Comparison of ENCODE assay signal across 20 cellular contexts in the genomic region with DNA sequence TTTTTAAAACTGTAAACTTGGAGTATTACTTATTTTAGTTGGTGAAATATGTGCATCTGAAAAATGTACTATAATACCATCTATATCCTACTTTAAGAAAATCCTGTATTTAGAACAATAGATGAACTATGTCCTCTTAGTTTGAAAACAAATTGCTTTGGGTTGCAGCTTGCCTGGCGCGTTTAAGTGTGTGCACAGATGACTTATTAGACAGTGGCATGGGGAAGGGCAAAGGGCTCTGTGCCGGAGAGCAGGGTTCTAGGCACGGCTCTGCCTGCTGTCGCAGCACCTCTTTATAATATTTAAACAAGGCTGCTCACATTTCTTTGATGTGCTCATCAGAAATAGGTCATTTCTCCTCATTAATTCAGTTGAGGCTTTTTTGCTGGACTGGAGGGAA. TPM values are rescaled to one million over a fixed set of nuclear protein-coding genes. Genes with fewer than 3 reads are reported as not detected.
DNase-seq lines count a peak whose midpoint lies in the region; ATAC-seq and TF ChIP-seq lines count a peak whose summit lies in the region.
"Had no signal": no experiment of that assay in that cellular context is flagged by ENCODE, and none has a peak within 500 bp of the region (broad histone marks: within the 10 kb centered on the region; RNA-seq: fewer than 3 reads in every experiment).

No MANE protein-coding gene starts in this region.

- H3K4me3 Mint-ChIP-seq in naive B cell: peak overlapping the region in 5 of 8 donors; percentile 13 to 61 (median 53)
- no peak overlapping the region for H3K4me3 Mint-ChIP-seq in type B pancreatic cell
- H3K4me3 Mint-ChIP-seq in chondrocyte (ENCODE audit: unreplicated experiment): no peak overlapping the region
- no peak overlapping the region for H3K4me3 Mint-ChIP-seq in CD4-positive, alpha-beta memory T cell
- H3K4me3 Mint-ChIP-seq: activated CD4-positive, alpha-beta memory T cell treated with anti-CD3 and anti-CD28 coated beads for 36 hours; activated naive CD8-positive, alpha-beta T cell treated with anti-CD3 and anti-CD28 coated beads, Interleukin-2, amount 10 ng/mL, durations not matched to agents 7 days and 5 days; neural progenitor cell; T-cell had no signal

- H3K9me2 ChIP-seq in Loucy (replicated peaks; ENCODE audit: low read depth, low read length): no peaks in the 10 kb centered on the region

- no peaks in the 10 kb centered on the region for H3K36me3 ChIP-seq in Loucy (ENCODE audit: insufficient read depth, low read length)
- peaks cover 0 to 15% (median 0%) of the 10 kb centered on the region in 3 donors for H3K36me3 ChIP-seq in tibial artery
- H3K36me3 ChIP-seq in CD4-positive, alpha-beta memory T cell (ENCODE audit: insufficient read depth, low read length): no peaks in the 10 kb centered on the region
- H3K36me3 ChIP-seq: neural progenitor cell had no signal

- no peak for ATAC-seq in naive B cell (ENCODE audit: low read depth in 2 of 2)
- ATAC-seq: activated CD4-positive, CD25-positive, alpha-beta regulatory T cell treated with anti-CD3 and anti-CD28 coated beads, Interleukin-2, amount 50 U/mL, for 24 hours; right cardiac atrium; T-cell had no signal

- H3K9me3 Mint-ChIP-seq in naive B cell: peaks cover 0 to 12% (median 2%) of the 10 kb centered on the region in 7 donors
- no peaks in the 10 kb centered on the region for H3K9me3 Mint-ChIP-seq in type B pancreatic cell
- H3K9me3 Mint-ChIP-seq in chondrocyte (ENCODE audit: low read depth): no peaks in the 10 kb centered on the region
- H3K9me3 Mint-ChIP-seq in CD4-positive, alpha-beta memory T cell: no peaks in the 10 kb centered on the region
- H3K9me3 Mint-ChIP-seq: activated CD4-positive, alpha-beta memory T cell treated with anti-CD3 and anti-CD28 coated beads for 36 hours; activated naive CD8-positive, alpha-beta T cell treated with anti-CD3 and anti-CD28 coated beads, Interleukin-2, amount 10 ng/mL, durations not matched to agents 7 days and 5 days; neural progenitor cell; T-cell had no signal

- no peak overlapping the region for H3K4me3 ChIP-seq in Loucy (ENCODE audit: low read length, poor library complexity, severe bottlenecking)
- no peak overlapping the region for H3K4me3 ChIP-seq in tibial artery
- H3K4me3 ChIP-seq in CD4-positive, alpha-beta memory T cell (ENCODE audit: low read length in 2 of 2): no peak overlapping the region
- H3K4me3 ChIP-seq: neural progenitor cell had no signal

- H3K27ac Mint-ChIP-seq in naive B cell: peak overlapping the region in 4 of 6 donors; percentile 57 to 88 (median 68)
- no peak overlapping the region for H3K27ac Mint-ChIP-seq in type B pancreatic cell
- no peak overlapping the region for H3K27ac Mint-ChIP-seq in chondrocyte (ENCODE audit: unreplicated experiment)
- no peak overlapping the region for H3K27ac Mint-ChIP-seq in CD4-positive, alpha-beta memory T cell
- H3K27ac Mint-ChIP-seq: activated CD4-positive, alpha-beta memory T cell treated with anti-CD3 and anti-CD28 coated beads for 36 hours; activated naive CD8-positive, alpha-beta T cell treated with anti-CD3 and anti-CD28 coated beads, Interleukin-2, amount 10 ng/mL, durations not matched to agents 7 days and 5 days; neural progenitor cell; T-cell had no signal

- peak; percentile 50 for DNase-seq in Ammon's horn (ENCODE audit: low spot score)
- peak; percentile 72 for DNase-seq in globus pallidus (ENCODE audit: low spot score)
- DNase-seq in naive B cell: no peak
- DNase-seq in type B pancreatic cell (ENCODE audit: extremely low spot score, unreplicated experiment): no peak
- no peak for DNase-seq in tibial artery
- DNase-seq in chondrocyte (ENCODE audit: low spot score): no peak
- DNase-seq in CD4-positive, alpha-beta memory T cell: no peak
- DNase-seq: activated CD4-positive, alpha-beta memory T cell treated with anti-CD3 and anti-CD28 coated beads for 36 hours; activated effector memory CD4-positive, alpha-beta T cell treated with anti-CD3 and anti-CD28 coated beads, Interleukin-2, amount 50 U/mL, for 16 hours; activated naive CD8-positive, alpha-beta T cell treated with anti-CD3 and anti-CD28 coated beads, Interleukin-2, amount 10 ng/mL, durations not matched to agents 7 days and 5 days; GOT3; NCI-H1105 treated with DMSO at 0.1 percent for 48 hours; NCI-H1930; NCI-H524 treated with DMSO at 0.1 percent for 48 hours; right cardiac atrium; stimulated activated CD4-positive, alpha-beta T cell treated with anti-CD3 and anti-CD28 coated beads, Interleukin-2, amount 100 ng/mL, for 48 hours; T-cell had no signal

- H3K4me1 Mint-ChIP-seq in naive B cell (peaks cover 49 to 90% (median 62%) of the 10 kb centered on the region in 3 donors), type B pancreatic cell (ENCODE audit: unreplicated experiment) (no peaks in the 10 kb centered on the region), chondrocyte (ENCODE audit: low read depth) (peaks cover 12% of the 10 kb centered on the region)
- peaks cover 5 to 16% (median 8%) of the 10 kb centered on the region in 4 donors for H3K4me1 Mint-ChIP-seq in CD4-positive, alpha-beta memory T cell
- H3K4me1 Mint-ChIP-seq: neural progenitor cell had no signal

- H3K27me3 ChIP-seq in Loucy (ENCODE audit: insufficient read depth, low read length, poor library complexity, severe bottlenecking): no peaks in the 10 kb centered on the region
- no peaks in the 10 kb centered on the region for H3K27me3 ChIP-seq in tibial artery
- no peaks in the 10 kb centered on the region for H3K27me3 ChIP-seq in CD4-positive, alpha-beta memory T cell (ENCODE audit: insufficient read depth, low read length)
- H3K27me3 ChIP-seq: neural progenitor cell had no signal

- intact Hi-C loops in tibial artery (cut with DNase I; ENCODE audit: low total_unique reads): no loop called here
- intact Hi-C loops in CD4-positive, alpha-beta memory T cell (cut with micrococcal nuclease): no loop called here

- H3K36me3 Mint-ChIP-seq in naive B cell (peaks cover 5 to 25% of the 10 kb centered on the region in 2 donors), type B pancreatic cell (peaks cover 13% of the 10 kb centered on the region), chondrocyte (ENCODE audit: low read depth) (peaks cover 6% of the 10 kb centered on the region)
- H3K36me3 Mint-ChIP-seq in CD4-positive, alpha-beta memory T cell: peaks cover 14 to 16% of the 10 kb centered on the region in 2 donors
- H3K36me3 Mint-ChIP-seq: neural progenitor cell had no signal

- no peak overlapping the region for H2AFZ ChIP-seq in Loucy (ENCODE audit: low read length)
- H2AFZ ChIP-seq: neural progenitor cell had no signal

- H3K4me1 ChIP-seq in Loucy (ENCODE audit: insufficient read depth, low read length, poor library complexity, severe bottlenecking): peaks cover 44% of the 10 kb centered on the region
- no peaks in the 10 kb centered on the region for H3K4me1 ChIP-seq in tibial artery
- no peaks in the 10 kb centered on the region for H3K4me1 ChIP-seq in CD4-positive, alpha-beta memory T cell (ENCODE audit: insufficient read depth, low read length)
- H3K4me1 ChIP-seq: neural progenitor cell had no signal

- H3K9ac ChIP-seq in Loucy (ENCODE audit: low read depth, low read length, poor library complexity, severe bottlenecking): peak overlapping the region; percentile 5
- H3K9ac ChIP-seq: neural progenitor cell had no signal

- H3K9me3 ChIP-seq in Loucy (ENCODE audit: insufficient read depth, low read depth, low read length) (no peaks in the 10 kb centered on the region), tibial artery (no peaks in the 10 kb centered on the region)
- H3K9me3 ChIP-seq in CD4-positive, alpha-beta memory T cell (ENCODE audit: control insufficient read depth in 1 of 2, low read length in 2 of 2): no peaks in the 10 kb centered on the region

- CTCF ChIA-PET in CD4-positive, alpha-beta memory T cell (lab: Charles Lee; ENCODE audit: partially characterized antibody): interaction anchor here (1.8 kb wide), 1 partner anchor 37 kb away, joined by 5 read pairs; the partner anchor contains the start of genes HTD2 and RPP14

- H3K27me3 Mint-ChIP-seq in naive B cell (no peaks in the 10 kb centered on the region), type B pancreatic cell (no peaks in the 10 kb centered on the region), chondrocyte (ENCODE audit: low read depth) (no peaks in the 10 kb centered on the region)
- H3K27me3 Mint-ChIP-seq in CD4-positive, alpha-beta memory T cell: no peaks in the 10 kb centered on the region
- H3K27me3 Mint-ChIP-seq: activated CD4-positive, alpha-beta memory T cell treated with anti-CD3 and anti-CD28 coated beads for 36 hours; activated naive CD8-positive, alpha-beta T cell treated with anti-CD3 and anti-CD28 coated beads, Interleukin-2, amount 10 ng/mL, durations not matched to agents 7 days and 5 days; T-cell had no signal

- POLR2A ChIA-PET in CD4-positive, alpha-beta memory T cell (lab: Charles Lee; ENCODE audit: partially characterized antibody): no interaction called here

- H3K27ac ChIP-seq in tibial artery: no peak overlapping the region
- H3K27ac ChIP-seq in CD4-positive, alpha-beta memory T cell (ENCODE audit: low read depth, low read length): no peak overlapping the region
- H3K27ac ChIP-seq: neural progenitor cell had no signal

- H3F3A ChIP-seq in Loucy (ENCODE audit: low read depth): no peaks in the 10 kb centered on the region

- TF ChIP-seq CTCF in Loucy (conservative IDR thresholded peaks at IDR 0.05; ENCODE audit: low read length) (no peak), type B pancreatic cell (conservative IDR thresholded peaks at IDR 0.05) (no peak), tibial artery (IDR thresholded peaks at IDR 0.05) (no peak), chondrocyte (IDR thresholded peaks at IDR 0.05) (no peak)

- peaks cover 80% of the 10 kb centered on the region for H3K79me2 ChIP-seq in Loucy (ENCODE audit: insufficient read depth, low read length)

- H3K4me2 ChIP-seq in Loucy (ENCODE audit: low read depth, low read length, poor library complexity, severe bottlenecking): peak overlapping the region; percentile 6
- H3K4me2 ChIP-seq: neural progenitor cell had no signal

- no peaks in the 10 kb centered on the region for H4K20me1 ChIP-seq in Loucy (ENCODE audit: insufficient read depth, low read length, poor library complexity, severe bottlenecking)

RNA-seq across cellular contexts. Expression of gene PXK, which starts 10.0 kb away (rescaled TPM):
- 100 to 1,000 TPM in 5 of 6 donors, 10 to 100 TPM in 1; 88.9 to 156 (median 126) TPM for polyA plus RNA-seq in naive B cell (ENCODE audit: low read depth in 6 of 6)
- total RNA-seq in type B pancreatic cell (ENCODE audit: low replicate concordance): 12.4 and 15.1 TPM in 2 replicates
- 30.2 to 32.0 TPM (median 31.4 TPM) in 3 replicates for total RNA-seq in chondrocyte
- 10 to 100 TPM; 20.0 to 20.2 TPM for total RNA-seq in CD4-positive, alpha-beta memory T cell
- 10 to 100 TPM; 23.5 to 28.7 TPM for polyA plus RNA-seq in CD4-positive, alpha-beta memory T cell

RNA-seq across cellular contexts. Expression of gene HTD2, which starts 36.4 kb away (rescaled TPM):
- 10 to 100 TPM in 5 of 6 donors, 1 to 10 TPM in 1; 5.7 to 26.9 (median 18.6) TPM for polyA plus RNA-seq in naive B cell (ENCODE audit: low read depth in 6 of 6)
- total RNA-seq in type B pancreatic cell (ENCODE audit: low replicate concordance) (10.6 and 11.4 TPM in 2 replicates), chondrocyte (5.0 to 10.9 TPM (median 7.2 TPM) in 3 replicates)
- total RNA-seq in CD4-positive, alpha-beta memory T cell: 10 to 100 TPM in 1 of 2 experiments, 1 to 10 TPM in 1; 9.2 to 10.5 TPM
- polyA plus RNA-seq in CD4-positive, alpha-beta memory T cell: 10 to 100 TPM; 25.1 to 28.8 TPM

RNA-seq across cellular contexts. Expression of gene RPP14, which starts 36.6 kb away (rescaled TPM):
- 1 to 10 TPM; 4.5 to 8.7 (median 6.9) TPM for polyA plus RNA-seq in naive B cell (ENCODE audit: low read depth in 6 of 6)
- 22.1 and 23.3 TPM in 2 replicates for total RNA-seq in type B pancreatic cell (ENCODE audit: low replicate concordance)
- total RNA-seq in chondrocyte: 11.2 to 16.0 TPM (median 14.2 TPM) in 3 replicates
- 10 to 100 TPM; 15.1 to 15.4 TPM for total RNA-seq in CD4-positive, alpha-beta memory T cell
- 1 to 10 TPM; 6.1 to 6.3 TPM for polyA plus RNA-seq in CD4-positive, alpha-beta memory T cell

Comparison
In these comparisons a context has a peak if more than half of its experiments do, and no peak if none do; other contexts are left out.
1. DNase-seq: peak in Ammon's horn (single experiment) and globus pallidus (single experiment); none in naive B cell (single experiment), type B pancreatic cell (single experiment), tibial artery (0 of 2), chondrocyte (single experiment) and CD4-positive, alpha-beta memory T cell (0 of 5).
2. H3K27ac Mint-ChIP-seq: peak in naive B cell (4 of 6); none in type B pancreatic cell (single experiment), chondrocyte (single experiment) and CD4-positive, alpha-beta memory T cell (0 of 7).
3. H3K4me3 Mint-ChIP-seq: peak in naive B cell (5 of 8); none in type B pancreatic cell (single experiment), chondrocyte (single experiment) and CD4-positive, alpha-beta memory T cell (0 of 8).